ENCODE assay signal across 1 cellular context in the genomic region with DNA sequence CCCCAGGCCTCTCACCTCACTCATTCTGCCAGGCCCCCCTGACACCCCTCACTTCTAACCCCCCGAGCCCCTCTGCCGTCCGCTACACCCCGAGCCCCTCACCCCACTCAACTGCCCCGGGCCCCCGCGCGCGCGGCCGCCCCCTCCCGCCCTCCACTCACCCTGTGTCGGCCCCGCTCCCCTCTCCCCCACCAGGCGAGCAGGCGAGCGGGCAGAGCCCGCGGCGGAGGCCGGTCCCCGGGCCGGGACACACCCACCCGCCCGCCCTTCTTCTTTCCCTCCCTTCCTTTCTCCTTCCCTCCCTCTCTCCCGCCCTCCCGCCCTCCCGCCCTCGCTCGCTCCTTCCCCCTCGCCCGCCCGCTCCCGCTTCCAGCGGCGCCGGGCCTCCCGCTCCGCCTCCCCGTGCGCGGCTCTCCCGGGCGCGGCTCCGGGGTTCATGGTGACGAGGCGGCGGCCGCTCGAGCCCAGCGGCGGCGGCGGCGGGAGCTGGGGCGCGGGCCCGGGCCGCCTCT.
TF ChIP-seq lines count a peak whose summit lies in the region.

A gene with protein sequence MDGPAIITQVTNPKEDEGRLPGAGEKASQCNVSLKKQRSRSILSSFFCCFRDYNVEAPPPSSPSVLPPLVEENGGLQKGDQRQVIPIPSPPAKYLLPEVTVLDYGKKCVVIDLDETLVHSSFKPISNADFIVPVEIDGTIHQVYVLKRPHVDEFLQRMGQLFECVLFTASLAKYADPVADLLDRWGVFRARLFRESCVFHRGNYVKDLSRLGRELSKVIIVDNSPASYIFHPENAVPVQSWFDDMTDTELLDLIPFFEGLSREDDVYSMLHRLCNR (plus strand): TSS at position 341 of the 512 bp plus-strand sequence. CDS start 320 bp downstream, outside the sequence.

TF ChIP-seq in IMR-90, 13 proteins besides CTCF, POLR2A, EP300 and RAD21:
- TF ChIP-seq MXI1 (IDR thresholded peaks at IDR 0.05; ENCODE audit: borderline replicate concordance, low read depth, low read length) (no peak), CEBPB (IDR thresholded peaks at IDR 0.05; ENCODE audit: low read depth, low read length) (no peak), BHLHE40 (IDR thresholded peaks at IDR 0.05; ENCODE audit: low read depth, low read length) (no peak), MAFK (IDR thresholded peaks at IDR 0.05; ENCODE audit: low read depth, low read length) (no peak), RCOR1 (IDR thresholded peaks at IDR 0.05; ENCODE audit: insufficient replicate concordance, low read length) (no peak)
- TF ChIP-seq, protein P1, sequence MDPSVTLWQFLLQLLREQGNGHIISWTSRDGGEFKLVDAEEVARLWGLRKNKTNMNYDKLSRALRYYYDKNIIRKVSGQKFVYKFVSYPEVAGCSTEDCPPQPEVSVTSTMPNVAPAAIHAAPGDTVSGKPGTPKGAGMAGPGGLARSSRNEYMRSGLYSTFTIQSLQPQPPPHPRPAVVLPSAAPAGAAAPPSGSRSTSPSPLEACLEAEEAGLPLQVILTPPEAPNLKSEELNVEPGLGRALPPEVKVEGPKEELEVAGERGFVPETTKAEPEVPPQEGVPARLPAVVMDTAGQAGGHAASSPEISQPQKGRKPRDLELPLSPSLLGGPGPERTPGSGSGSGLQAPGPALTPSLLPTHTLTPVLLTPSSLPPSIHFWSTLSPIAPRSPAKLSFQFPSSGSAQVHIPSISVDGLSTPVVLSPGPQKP (IDR thresholded peaks at IDR 0.05; ENCODE audit: borderline replicate concordance, low read depth, low read length) = no peak
